In genomic region chr4:4491396-4491893, GRCh38 we compare ENCODE assay signal across 19 cellular contexts. TPM values are rescaled to one million over a fixed set of nuclear protein-coding genes. Genes with fewer than 3 reads are reported as not detected.
DNase-seq lines count a peak whose midpoint lies in the region; ATAC-seq, FAIRE-seq and TF ChIP-seq lines count a peak whose summit lies in the region.
"Had no signal": no experiment of that assay in that cellular context is flagged by ENCODE, and none has a peak within 500 bp of the region (broad histone marks: within the 10 kb centered on the region; RNA-seq: fewer than 3 reads in every experiment).

No MANE protein-coding gene starts in this region.

- H3K27me3 ChIP-seq in brain microvascular endothelial cell (replicated peaks) (no peaks in the 10 kb centered on the region), small intestine (ENCODE audit: control insufficient read depth in 2 of 2, insufficient read depth in 2 of 2, low read length in 2 of 2) (no peaks in the 10 kb centered on the region)
- H3K27me3 ChIP-seq: cardiac muscle cell, right lobe of liver had no signal

- H3K36me3 ChIP-seq in brain microvascular endothelial cell (replicated peaks) (no peaks in the 10 kb centered on the region), small intestine (ENCODE audit: control insufficient read depth in 2 of 2, insufficient read depth in 2 of 2, low read length in 2 of 2) (peaks cover 0 to 2% of the 10 kb centered on the region in 2 donors)
- H3K36me3 ChIP-seq: cardiac muscle cell, right lobe of liver had no signal

- FAIRE-seq in small intestine (lab: Jason Lieb, UNC): peak; percentile 44

- no peaks in the 10 kb centered on the region for H3K9me3 ChIP-seq in small intestine (ENCODE audit: control insufficient read depth, low read depth)
- H3K9me3 ChIP-seq: right lobe of liver had no signal

- in situ Hi-C loops in brain microvascular endothelial cell (cut with HindIII; ENCODE audit: low pct_ligation_motif_present, low sequenced_read_pairs): no loop called here

- ATAC-seq in GM18868 (IDR thresholded peaks at IDR 0.05; ENCODE audit: unreplicated experiment): peak; percentile 35
- ATAC-seq in HG02588 (IDR thresholded peaks at IDR 0.05; ENCODE audit: unreplicated experiment): no peak
- ATAC-seq in HG02973 (IDR thresholded peaks at IDR 0.05; ENCODE audit: unreplicated experiment): no peak
- ATAC-seq: SK-N-SH treated with all-trans-retinoic acid at 6 μM for 48 hours; stimulated activated naive CD8-positive, alpha-beta T cell treated with anti-CD3 and anti-CD28 coated beads, Interleukin-15, amount 100 ng/mL, for 72 hours had no signal

- H3K4me1 ChIP-seq in small intestine (ENCODE audit: control insufficient read depth in 2 of 2, insufficient read depth in 1 of 2, low read depth in 1 of 2, low read length in 1 of 2): peaks cover 0 to 2% of the 10 kb centered on the region in 2 donors

- H3K4me3 ChIP-seq in brain microvascular endothelial cell (ENCODE audit: low read depth, low read length) (no peak overlapping the region), small intestine (ENCODE audit: low read depth in 1 of 2, low read length in 2 of 2) (no peak overlapping the region)
- H3K4me3 ChIP-seq: cardiac muscle cell, right lobe of liver had no signal

- DNase-seq in NAMALWA (ENCODE audit: low spot score) (peak; percentile 53), brain microvascular endothelial cell (no peak), small intestine (no peak), cerebellar cortex (ENCODE audit: low spot score) (no peak)
- DNase-seq in activated CD4-positive, alpha-beta T cell treated with anti-CD3 and anti-CD28 coated beads, Interleukin-2, amount 50 U/mL, for 4 hours: no peak
- DNase-seq: activated CD4-positive, alpha-beta T cell treated with anti-CD3 and anti-CD28 coated beads for 1 hour; activated naive CD8-positive, alpha-beta T cell treated with anti-CD3 and anti-CD28 coated beads, Interleukin-2, amount 50 U/mL, for 24 hours; glutamatergic neuron; NCI-H1105; NCI-H2107; NCI-H524 treated with DMSO at 0.1 percent for 48 hours; right lobe of liver; stimulated activated CD4-positive, alpha-beta T cell treated with anti-CD3 and anti-CD28 coated beads, Interleukin-1b, Interleukin-23, amount 100 ng/mL, for 48 hours; stimulated activated naive CD8-positive, alpha-beta T cell treated with anti-CD3 and anti-CD28 coated beads, Interleukin-15, amount 100 ng/mL, for 72 hours had no signal

- WGBS in small intestine, 3 donors: 79 to 83% (median 80%) methylated on average over 8 of the region's 8 CpGs

- peak overlapping the region; percentile 81 for H3K27ac ChIP-seq in brain microvascular endothelial cell
- H3K27ac ChIP-seq in small intestine (ENCODE audit: low read depth in 1 of 2, low read length in 1 of 2): no peak overlapping the region
- H3K27ac ChIP-seq: cardiac muscle cell had no signal

- TF ChIP-seq CTCF in brain microvascular endothelial cell (IDR thresholded peaks at IDR 0.05; ENCODE audit: low read depth, low read length, missing control alignments): no peak

RNA-seq across cellular contexts. Expression of gene STX18, which starts 50.4 kb away (rescaled TPM):
- polyA plus RNA-seq in small intestine: 10 to 100 TPM; 24.2 to 55.0 (median 38.1) TPM
